ENCODE assay signal across 1 cellular context in the genomic region with DNA sequence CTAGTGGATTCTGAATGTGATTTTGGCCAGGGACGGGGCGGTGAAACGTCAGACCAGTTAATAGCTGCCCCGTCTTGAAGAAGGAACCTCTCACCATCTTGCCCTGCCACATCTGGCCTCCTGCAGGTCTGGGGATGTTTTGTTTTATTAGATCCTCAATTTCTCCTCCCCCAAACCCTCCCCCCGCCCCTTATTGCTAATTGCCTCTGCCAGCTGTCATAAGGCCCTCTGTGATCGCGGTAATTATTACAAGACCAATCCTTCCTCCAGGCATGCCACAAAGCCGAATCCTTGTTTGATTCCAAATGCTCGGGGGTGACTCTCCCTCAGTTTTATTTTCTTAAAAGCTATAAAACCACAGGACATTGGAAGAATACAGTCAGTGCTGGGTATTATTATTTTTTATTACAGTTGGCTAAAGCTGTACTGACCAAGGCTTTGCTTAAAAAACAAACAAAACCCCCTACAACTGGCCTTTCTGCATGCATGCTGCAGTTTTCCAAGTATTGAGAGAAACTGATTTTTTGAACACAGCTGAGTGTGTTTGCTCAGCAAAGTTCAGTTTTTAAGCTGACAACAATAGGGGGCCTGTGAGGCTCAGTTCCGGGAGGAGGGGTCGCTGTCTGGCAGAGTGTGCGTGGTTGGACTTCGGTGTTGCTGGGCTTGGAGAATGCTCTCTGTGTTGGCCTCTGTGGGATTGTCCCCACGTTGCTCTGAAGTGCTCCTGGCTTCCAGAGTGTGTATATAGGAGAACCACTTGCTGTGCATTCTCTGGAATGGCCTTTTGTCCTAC.
TF ChIP-seq lines count a peak whose summit lies in the region.

No MANE protein-coding gene starts in this region.

TF ChIP-seq in A549, 52 proteins besides CTCF, POLR2A, EP300 and RAD21 (continued from another document):
- TF ChIP-seq, protein P1, sequence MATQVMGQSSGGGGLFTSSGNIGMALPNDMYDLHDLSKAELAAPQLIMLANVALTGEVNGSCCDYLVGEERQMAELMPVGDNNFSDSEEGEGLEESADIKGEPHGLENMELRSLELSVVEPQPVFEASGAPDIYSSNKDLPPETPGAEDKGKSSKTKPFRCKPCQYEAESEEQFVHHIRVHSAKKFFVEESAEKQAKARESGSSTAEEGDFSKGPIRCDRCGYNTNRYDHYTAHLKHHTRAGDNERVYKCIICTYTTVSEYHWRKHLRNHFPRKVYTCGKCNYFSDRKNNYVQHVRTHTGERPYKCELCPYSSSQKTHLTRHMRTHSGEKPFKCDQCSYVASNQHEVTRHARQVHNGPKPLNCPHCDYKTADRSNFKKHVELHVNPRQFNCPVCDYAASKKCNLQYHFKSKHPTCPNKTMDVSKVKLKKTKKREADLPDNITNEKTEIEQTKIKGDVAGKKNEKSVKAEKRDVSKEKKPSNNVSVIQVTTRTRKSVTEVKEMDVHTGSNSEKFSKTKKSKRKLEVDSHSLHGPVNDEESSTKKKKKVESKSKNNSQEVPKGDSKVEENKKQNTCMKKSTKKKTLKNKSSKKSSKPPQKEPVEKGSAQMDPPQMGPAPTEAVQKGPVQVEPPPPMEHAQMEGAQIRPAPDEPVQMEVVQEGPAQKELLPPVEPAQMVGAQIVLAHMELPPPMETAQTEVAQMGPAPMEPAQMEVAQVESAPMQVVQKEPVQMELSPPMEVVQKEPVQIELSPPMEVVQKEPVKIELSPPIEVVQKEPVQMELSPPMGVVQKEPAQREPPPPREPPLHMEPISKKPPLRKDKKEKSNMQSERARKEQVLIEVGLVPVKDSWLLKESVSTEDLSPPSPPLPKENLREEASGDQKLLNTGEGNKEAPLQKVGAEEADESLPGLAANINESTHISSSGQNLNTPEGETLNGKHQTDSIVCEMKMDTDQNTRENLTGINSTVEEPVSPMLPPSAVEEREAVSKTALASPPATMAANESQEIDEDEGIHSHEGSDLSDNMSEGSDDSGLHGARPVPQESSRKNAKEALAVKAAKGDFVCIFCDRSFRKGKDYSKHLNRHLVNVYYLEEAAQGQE (IDR thresholded peaks at IDR 0.05) = no peak
- TF ChIP-seq CHD4 (IDR thresholded peaks at IDR 0.05; ENCODE audit: borderline replicate concordance) (no peak), HOXA7 (CRISPR knock-in tag; IDR thresholded peaks at IDR 0.05) (no peak), PHF8 (IDR thresholded peaks at IDR 0.05; ENCODE audit: borderline replicate concordance, low read depth) (no peak), MAFK (IDR thresholded peaks at IDR 0.05; ENCODE audit: partially characterized antibody) (no peak), SREBF2 (IDR thresholded peaks at IDR 0.05) (no peak), NPAS2 (CRISPR knock-in tag; IDR thresholded peaks at IDR 0.05; ENCODE audit: borderline replicate concordance) (no peak), TFCP2L1 (CRISPR knock-in tag; IDR thresholded peaks at IDR 0.05) (no peak), CBX8 (IDR thresholded peaks at IDR 0.05) (no peak), TP53 (CRISPR knock-in tag; IDR thresholded peaks at IDR 0.05) (no peak), MYC (IDR thresholded peaks at IDR 0.05; ENCODE audit: borderline replicate concordance, low read length) (no peak), KDM1A (IDR thresholded peaks at IDR 0.05; ENCODE audit: low read depth) (no peak)
- TF ChIP-seq, protein P2, sequence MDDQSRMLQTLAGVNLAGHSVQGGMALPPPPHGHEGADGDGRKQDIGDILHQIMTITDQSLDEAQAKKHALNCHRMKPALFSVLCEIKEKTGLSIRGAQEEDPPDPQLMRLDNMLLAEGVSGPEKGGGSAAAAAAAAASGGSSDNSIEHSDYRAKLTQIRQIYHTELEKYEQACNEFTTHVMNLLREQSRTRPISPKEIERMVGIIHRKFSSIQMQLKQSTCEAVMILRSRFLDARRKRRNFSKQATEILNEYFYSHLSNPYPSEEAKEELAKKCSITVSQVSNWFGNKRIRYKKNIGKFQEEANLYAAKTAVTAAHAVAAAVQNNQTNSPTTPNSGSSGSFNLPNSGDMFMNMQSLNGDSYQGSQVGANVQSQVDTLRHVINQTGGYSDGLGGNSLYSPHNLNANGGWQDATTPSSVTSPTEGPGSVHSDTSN (IDR thresholded peaks at IDR 0.05) = no peak
